ENCODE assay signal across 21 cellular contexts in genomic region chr14:25436906-25437305, GRCh38.
DNase-seq lines count a peak whose midpoint lies in the region; FAIRE-seq and TF ChIP-seq lines count a peak whose summit lies in the region.
"Had no signal": no experiment of that assay in that cellular context is flagged by ENCODE, and none has a peak within 500 bp of the region (broad histone marks: within the 10 kb centered on the region; RNA-seq: fewer than 3 reads in every experiment).

No MANE protein-coding gene starts in this region.

- no peaks in the 10 kb centered on the region for H3K36me3 Mint-ChIP-seq in astrocyte (ENCODE audit: low read depth, unreplicated experiment)
- no peaks in the 10 kb centered on the region for H3K36me3 Mint-ChIP-seq in osteocyte (ENCODE audit: unreplicated experiment)
- H3K36me3 Mint-ChIP-seq: CD8-positive, alpha-beta T cell had no signal

- H3K4me1 ChIP-seq in astrocyte (ENCODE audit: insufficient read depth, low read length): no peaks in the 10 kb centered on the region
- H3K4me1 ChIP-seq in kidney (ENCODE audit: control insufficient read depth in 1 of 2, insufficient read depth in 1 of 2, low read depth in 1 of 2, low read length in 2 of 2): no peaks in the 10 kb centered on the region
- H3K4me1 ChIP-seq: A549; BLaER1 treated with 17β-estradiol and CSF1 and Interleukin-3, amounts not matched to agents 10 nM and 100 nM; Caco-2 had no signal

- H3K4me3 ChIP-seq in astrocyte (ENCODE audit: insufficient read depth, low read depth, low read length) (no peak overlapping the region), kidney (ENCODE audit: low read length in 2 of 2) (no peak overlapping the region)
- H3K4me3 ChIP-seq: A549; BLaER1 treated with 17β-estradiol and CSF1 and Interleukin-3, amounts not matched to agents 10 nM and 100 nM had no signal

- TF ChIP-seq CTCF in astrocyte (IDR thresholded peaks at IDR 0.05; ENCODE audit: insufficient read depth, low read depth, low read length) (no peak), kidney (IDR thresholded peaks at IDR 0.05; ENCODE audit: borderline replicate concordance, extremely low read depth, insufficient read depth) (no peak), osteocyte (IDR thresholded peaks at IDR 0.05) (no peak)

- H3K9ac ChIP-seq in astrocyte (ENCODE audit: low read length) (no peak overlapping the region), kidney (ENCODE audit: low read length in 2 of 2) (no peak overlapping the region)
- H3K9ac ChIP-seq: BLaER1 treated with 17β-estradiol and CSF1 and Interleukin-3, amounts not matched to agents 10 nM and 100 nM had no signal

- H3K27ac Mint-ChIP-seq in astrocyte (ENCODE audit: unreplicated experiment) (peak overlapping the region; percentile 5), osteocyte (ENCODE audit: unreplicated experiment) (no peak overlapping the region)
- H3K27ac Mint-ChIP-seq: B cell; CD4-positive, alpha-beta T cell; CD8-positive, alpha-beta T cell had no signal

- H3K4me3 Mint-ChIP-seq in astrocyte (ENCODE audit: unreplicated experiment) (no peak overlapping the region), osteocyte (ENCODE audit: unreplicated experiment) (no peak overlapping the region)
- H3K4me3 Mint-ChIP-seq: B cell; CD4-positive, alpha-beta T cell; CD8-positive, alpha-beta T cell had no signal

- H3K79me2 ChIP-seq in astrocyte (ENCODE audit: insufficient read depth, low read length): no peaks in the 10 kb centered on the region

- H3K4me2 ChIP-seq in astrocyte (ENCODE audit: low read length): no peak overlapping the region
- H3K4me2 ChIP-seq: A549; BLaER1 treated with 17β-estradiol and CSF1 and Interleukin-3, amounts not matched to agents 10 nM and 100 nM had no signal

- DNase-seq in astrocyte (ENCODE audit: low read depth): no peak
- no peak for DNase-seq in kidney
- DNase-seq in NCI-H510A (lab: John Stamatoyannopoulos, UW): no peak
- DNase-seq in osteocyte (ENCODE audit: extremely low spot score, unreplicated experiment): no peak
- DNase-seq: 8988T; AML-193; Caco-2; Calu3; CD4-positive, alpha-beta T cell; CD8-positive, alpha-beta T cell; DMS79 treated with DMSO at 0.1 percent for 48 hours; GF-D8 had no signal

- H3K27me3 Mint-ChIP-seq in astrocyte (ENCODE audit: low read depth, unreplicated experiment) (no peaks in the 10 kb centered on the region), osteocyte (ENCODE audit: unreplicated experiment) (no peaks in the 10 kb centered on the region)
- H3K27me3 Mint-ChIP-seq: B cell; CD4-positive, alpha-beta T cell had no signal

- no peaks in the 10 kb centered on the region for H3K27me3 ChIP-seq in astrocyte (ENCODE audit: insufficient read depth, low read length)
- H3K27me3 ChIP-seq: BLaER1 treated with 17β-estradiol and CSF1 and Interleukin-3, amounts not matched to agents 10 nM and 100 nM had no signal

- FAIRE-seq in A204.1 (lab: Jason Lieb, UNC) (peak; percentile 6), astrocyte (lab: Jason Lieb, UNC) (no peak), kidney (lab: Jason Lieb, UNC) (peak; percentile 13)
- FAIRE-seq: A549, D721Med, G401.6, GM12891, GM19239 had no signal

- H3K4me1 Mint-ChIP-seq in astrocyte (ENCODE audit: low read depth, unreplicated experiment) (no peaks in the 10 kb centered on the region), osteocyte (ENCODE audit: unreplicated experiment) (no peaks in the 10 kb centered on the region)
- H3K4me1 Mint-ChIP-seq: B cell had no signal

- H3K27ac ChIP-seq in astrocyte (ENCODE audit: low read depth, low read length) (no peak overlapping the region), kidney (ENCODE audit: low read depth in 2 of 2, low read length in 2 of 2) (no peak overlapping the region)
- H3K27ac ChIP-seq: A549; BLaER1 treated with 17β-estradiol and CSF1 and Interleukin-3, amounts not matched to agents 10 nM and 100 nM; C4-2B had no signal

- H3K9me3 ChIP-seq in astrocyte (ENCODE audit: insufficient read depth, low read depth, low read length) (no peaks in the 10 kb centered on the region), kidney (ENCODE audit: control insufficient read depth in 1 of 2, low read length in 2 of 2) (no peaks in the 10 kb centered on the region)
- H3K9me3 ChIP-seq: A549 had no signal

- H4K20me1 ChIP-seq in astrocyte (ENCODE audit: insufficient read depth, low read length): no peaks in the 10 kb centered on the region
- H4K20me1 ChIP-seq: BLaER1 treated with 17β-estradiol and CSF1 and Interleukin-3, amounts not matched to agents 10 nM and 100 nM had no signal

- H3K9me3 Mint-ChIP-seq in astrocyte (ENCODE audit: unreplicated experiment) (peaks cover 3% of the 10 kb centered on the region), osteocyte (ENCODE audit: unreplicated experiment) (peaks cover 68% of the 10 kb centered on the region)

- H3K36me3 ChIP-seq in astrocyte (ENCODE audit: insufficient read depth, low read length): no peaks in the 10 kb centered on the region
- H3K36me3 ChIP-seq in kidney (ENCODE audit: control insufficient read depth in 1 of 2, insufficient read depth in 2 of 2, low read length in 2 of 2): no peaks in the 10 kb centered on the region
- H3K36me3 ChIP-seq: BLaER1 treated with 17β-estradiol and CSF1 and Interleukin-3, amounts not matched to agents 10 nM and 100 nM had no signal

- intact Hi-C loops in kidney (cut with DNase I): no loop called here

- no peak overlapping the region for H2AFZ ChIP-seq in astrocyte (ENCODE audit: low read depth, low read length)
